ENCODE assay signal across 7 cellular contexts in genomic region chr6:27311806-27312145, GRCh38. TPM values are rescaled to one million over a fixed set of nuclear protein-coding genes. Genes with fewer than 3 reads are reported as not detected.
DNase-seq lines count a peak whose midpoint lies in the region; ATAC-seq lines count a peak whose summit lies in the region.

No MANE protein-coding gene starts in this region.

- H3K27me3 ChIP-seq in H7 (ENCODE audit: control insufficient read depth, insufficient read depth, low read length) = peaks cover 40% of the 10 kb centered on the region
- peaks cover under 1% of the 10 kb centered on the region for H3K27me3 ChIP-seq in right cardiac atrium (ENCODE audit: control insufficient read depth, insufficient read depth)

- peak overlapping the region; percentile 77 for H3K4me3 Mint-ChIP-seq in activated CD8-positive, alpha-beta T cell treated with anti-CD3 and anti-CD28 coated beads, Interleukin-2, amount 10 ng/mL, durations not matched to agents 7 days and 5 days

- no peaks in the 10 kb centered on the region for H3K9me3 ChIP-seq in right cardiac atrium (ENCODE audit: control insufficient read depth, low read length)

- no peaks in the 10 kb centered on the region for H3K36me3 Mint-ChIP-seq in activated CD8-positive, alpha-beta T cell treated with anti-CD3 and anti-CD28 coated beads, Interleukin-2, amount 10 ng/mL, durations not matched to agents 7 days and 5 days (ENCODE audit: low read depth)

- no peak overlapping the region for H3K27ac ChIP-seq in right cardiac atrium (ENCODE audit: low read length)

- CTCF ChIA-PET in activated CD8-positive, alpha-beta T cell treated with anti-CD3 and anti-CD28 coated beads, Interleukin-2, amount 10 ng/mL, durations not matched to agents 7 days and 5 days (lab: Charles Lee) = interaction anchor here (0.8 to 1.9 kb wide), 18 partner anchors 9 to 498 kb away, joined by 3 to 11 read pairs (median 4); a partner anchor contains a TSS

- H3K9me3 Mint-ChIP-seq in activated CD8-positive, alpha-beta T cell treated with anti-CD3 and anti-CD28 coated beads, Interleukin-2, amount 10 ng/mL, durations not matched to agents 7 days and 5 days (ENCODE audit: insufficient read depth) = no peaks in the 10 kb centered on the region

- 10% methylated on average over 19 of the region's 19 CpGs for WGBS in right cardiac atrium

- no peak for ATAC-seq in activated CD8-positive, alpha-beta T cell treated with anti-CD3 and anti-CD28 coated beads, Interleukin-2, amount 10 ng/mL, durations not matched to agents 7 days and 5 days
- no peak for ATAC-seq in right cardiac atrium

- peaks cover 14% of the 10 kb centered on the region for H3K4me1 Mint-ChIP-seq in activated CD8-positive, alpha-beta T cell treated with anti-CD3 and anti-CD28 coated beads, Interleukin-2, amount 10 ng/mL, durations not matched to agents 7 days and 5 days (ENCODE audit: low read depth)

- POLR2A ChIA-PET in activated CD8-positive, alpha-beta T cell treated with anti-CD3 and anti-CD28 coated beads, Interleukin-2, amount 10 ng/mL, durations not matched to agents 7 days and 5 days (lab: Charles Lee) = interaction anchor here (1.2 kb wide), 1 partner anchor 496 kb away, joined by 3 read pairs; a partner anchor contains a TSS

- H3K4me3 ChIP-seq in H7 (ENCODE audit: insufficient read depth, low read depth, low read length) (peak overlapping the region; percentile 72), right cardiac atrium (ENCODE audit: low read length) (peak overlapping the region; percentile 61), skeletal muscle cell (ENCODE audit: low read depth, low read length) (peak overlapping the region; percentile 58)

- DNase-seq in H7 (no peak), right cardiac atrium (peak in 1 of 3 donors; percentile 53), skeletal muscle cell (ENCODE audit: low read depth) (no peak), HK-2 (ENCODE audit: unreplicated experiment) (no peak)
- DNase-seq in activated CD8-positive, alpha-beta T cell treated with anti-CD3 and anti-CD28 coated beads, Interleukin-2, amount 10 ng/mL, durations not matched to agents 7 days and 5 days = no peak
- no peak for DNase-seq in stimulated activated CD4-positive, alpha-beta T cell treated with anti-CD3 and anti-CD28 coated beads, Interleukin-4, amount 100 ng/mL, for 4 hours
- DNase-seq in stimulated activated CD4-positive, alpha-beta T cell treated with anti-CD3 and anti-CD28 coated beads, Interleukin-15, amount 100 ng/mL, for 24 hours = no peak

- H3K27ac Mint-ChIP-seq in activated CD8-positive, alpha-beta T cell treated with anti-CD3 and anti-CD28 coated beads, Interleukin-2, amount 10 ng/mL, durations not matched to agents 7 days and 5 days = no peak overlapping the region

- no peaks in the 10 kb centered on the region for H3K4me1 ChIP-seq in right cardiac atrium (ENCODE audit: control insufficient read depth, insufficient read depth, low read length)

- peaks cover 62% of the 10 kb centered on the region for H3K27me3 Mint-ChIP-seq in activated CD8-positive, alpha-beta T cell treated with anti-CD3 and anti-CD28 coated beads, Interleukin-2, amount 10 ng/mL, durations not matched to agents 7 days and 5 days (ENCODE audit: low read depth)

- H3K36me3 ChIP-seq in H7 (replicated peaks; ENCODE audit: control insufficient read depth, insufficient read depth, low read length) = no peaks in the 10 kb centered on the region

- intact Hi-C loops in right cardiac atrium (cut with DNase I) = no loop called here

RNA-seq across cellular contexts. Expression of gene POM121L2, which starts 0.3 kb away (rescaled TPM):
- total RNA-seq in H7 (2014; rRNA removed; shearing (Covaris generic)) = 0.03 TPM in 1 of 2 replicates, not detected in the other
- total RNA-seq in activated CD8-positive, alpha-beta T cell treated with anti-CD3 and anti-CD28 coated beads, Interleukin-2, amount 10 ng/mL, durations not matched to agents 7 days and 5 days = not detected
- not detected for total RNA-seq in right cardiac atrium
- not detected for polyA plus RNA-seq in right cardiac atrium
